ENCODE assay signal across 19 cellular contexts in genomic region chrX:118189628-118190027, GRCh38.
DNase-seq lines count a peak whose midpoint lies in the region; ATAC-seq and TF ChIP-seq lines count a peak whose summit lies in the region.
"Had no signal": no experiment of that assay in that cellular context is flagged by ENCODE, and none has a peak within 500 bp of the region (broad histone marks: within the 10 kb centered on the region; RNA-seq: fewer than 3 reads in every experiment).

No MANE protein-coding gene starts in this region.

- no peak overlapping the region for H3K9ac ChIP-seq in BLaER1 treated with 17β-estradiol and CSF1 and Interleukin-3, amounts not matched to agents 10 nM and 100 nM
- no peak overlapping the region for H3K9ac ChIP-seq in KMS-11
- no peak overlapping the region for H3K9ac ChIP-seq in endodermal cell (ENCODE audit: extremely low read depth, low read length, poor library complexity, severe bottlenecking)
- H3K9ac ChIP-seq: parathyroid adenoma had no signal

- no peak overlapping the region for H3K27ac ChIP-seq in BLaER1 treated with 17β-estradiol and CSF1 and Interleukin-3, amounts not matched to agents 10 nM and 100 nM
- H3K27ac ChIP-seq in KMS-11 (no peak overlapping the region), endodermal cell (ENCODE audit: low read depth, low read length) (no peak overlapping the region)
- H3K27ac ChIP-seq: left lung, parathyroid adenoma had no signal

- no peaks in the 10 kb centered on the region for H3K4me1 Mint-ChIP-seq in endodermal cell
- no peaks in the 10 kb centered on the region for H3K4me1 Mint-ChIP-seq in stimulated activated naive CD8-positive, alpha-beta T cell treated with anti-CD3 and anti-CD28 coated beads, Interleukin-15, amount 100 ng/mL, for 72 hours
- H3K4me1 Mint-ChIP-seq: activated CD8-positive, alpha-beta memory T cell treated with anti-CD3 and anti-CD28 coated beads, Interleukin-2, amount 10 ng/mL, durations not matched to agents 7 days and 5 days had no signal

- H3K36me3 ChIP-seq in BLaER1 treated with 17β-estradiol and CSF1 and Interleukin-3, amounts not matched to agents 10 nM and 100 nM: no peaks in the 10 kb centered on the region
- no peaks in the 10 kb centered on the region for H3K36me3 ChIP-seq in KMS-11 (ENCODE audit: insufficient read depth)
- H3K36me3 ChIP-seq in endodermal cell (ENCODE audit: control insufficient read depth, insufficient read depth, low read length): no peaks in the 10 kb centered on the region
- H3K36me3 ChIP-seq: left lung had no signal

- no peaks in the 10 kb centered on the region for H4K20me1 ChIP-seq in BLaER1 treated with 17β-estradiol and CSF1 and Interleukin-3, amounts not matched to agents 10 nM and 100 nM
- no peaks in the 10 kb centered on the region for H4K20me1 ChIP-seq in KMS-11 (ENCODE audit: insufficient read depth)

- H3K36me3 Mint-ChIP-seq in endodermal cell (ENCODE audit: low read depth): no peaks in the 10 kb centered on the region
- H3K36me3 Mint-ChIP-seq: activated CD8-positive, alpha-beta memory T cell treated with anti-CD3 and anti-CD28 coated beads, Interleukin-2, amount 10 ng/mL, durations not matched to agents 7 days and 5 days had no signal

- H3K4me1 ChIP-seq in BLaER1 treated with 17β-estradiol and CSF1 and Interleukin-3, amounts not matched to agents 10 nM and 100 nM: peaks cover 0 to 32% (median 23%) of the 10 kb centered on the region in 10 experiments; a peak in 15 of 20 replicates
- peaks cover 14% of the 10 kb centered on the region for H3K4me1 ChIP-seq in KMS-11 (ENCODE audit: low read depth, poor library complexity, severe bottlenecking)
- no peaks in the 10 kb centered on the region for H3K4me1 ChIP-seq in endodermal cell (ENCODE audit: control insufficient read depth, insufficient read depth, low read length)
- H3K4me1 ChIP-seq: left lung, parathyroid adenoma had no signal

- WGBS in endodermal cell (ENCODE audit: insufficient coverage in 1 of 2, insufficient read length in 1 of 2), 2 experiments: 74% methylated on average over 3 of the region's 3 CpGs; no CpG with 5 or more reads in 1 of the 2 experiments

- H2AFZ ChIP-seq in KMS-11 (ENCODE audit: low read depth): peak overlapping the region; percentile 38; the same call in 1 of the 2 replicates
- H2AFZ ChIP-seq: parathyroid adenoma had no signal

- no peaks in the 10 kb centered on the region for H3K27me3 Mint-ChIP-seq in endodermal cell (ENCODE audit: insufficient read depth)
- H3K27me3 Mint-ChIP-seq in stimulated activated naive CD8-positive, alpha-beta T cell treated with anti-CD3 and anti-CD28 coated beads, Interleukin-15, amount 100 ng/mL, for 72 hours: no peaks in the 10 kb centered on the region
- H3K27me3 Mint-ChIP-seq: activated CD8-positive, alpha-beta memory T cell treated with anti-CD3 and anti-CD28 coated beads, Interleukin-2, amount 10 ng/mL, durations not matched to agents 7 days and 5 days had no signal

- H3K4me3 ChIP-seq in BLaER1 treated with 17β-estradiol and CSF1 and Interleukin-3, amounts not matched to agents 10 nM and 100 nM: no peak overlapping the region
- H3K4me3 ChIP-seq in KMS-11 (IDR thresholded peaks at IDR 0.05; ENCODE audit: insufficient read depth, low read depth, low read length): no peak overlapping the region
- no peak overlapping the region for H3K4me3 ChIP-seq in endodermal cell (ENCODE audit: low read length)
- H3K4me3 ChIP-seq: K562, left lung had no signal

- peaks cover 0 to 5% (median 0%) of the 10 kb centered on the region in 11 experiments; a peak in 1 of 22 replicates for H3K27me3 ChIP-seq in BLaER1 treated with 17β-estradiol and CSF1 and Interleukin-3, amounts not matched to agents 10 nM and 100 nM
- H3K27me3 ChIP-seq in KMS-11 (ENCODE audit: insufficient read depth, low read depth) (no peaks in the 10 kb centered on the region), endodermal cell (ENCODE audit: control insufficient read depth, insufficient read depth, low read length, poor library complexity, severe bottlenecking) (no peaks in the 10 kb centered on the region)
- H3K27me3 ChIP-seq: left lung had no signal

- DNase-seq in NCI-H345 treated with DMSO at 0.1 percent for 48 hours (lab: John Stamatoyannopoulos, UW; ENCODE audit: unreplicated experiment) (peak; percentile 61), endodermal cell (peak; percentile 44), dermis blood vessel endothelial cell (no peak)
- no peak for DNase-seq in stimulated activated naive CD8-positive, alpha-beta T cell treated with anti-CD3 and anti-CD28 coated beads, Interleukin-15, amount 100 ng/mL, for 72 hours
- DNase-seq: activated CD4-positive, CD25-positive, alpha-beta regulatory T cell; activated CD8-positive, alpha-beta memory T cell treated with anti-CD3 and anti-CD28 coated beads, Interleukin-2, amount 10 ng/mL, durations not matched to agents 7 days and 5 days; activated gamma-delta T cell; left lung; NCI-H1105; NK-92 treated with Interleukin-12 subunit alpha and Interleukin-12 subunit beta, amount 100 ng/mL, for 24 hours; stimulated activated CD4-positive, alpha-beta T cell treated with anti-CD3 and anti-CD28 coated beads, Interleukin-4, amount 100 ng/mL, for 24 hours; stimulated activated CD8-positive, alpha-beta memory T cell treated with anti-CD3 and anti-CD28 coated beads, Interleukin-4, amount 100 ng/mL, for 48 hours; T-helper 2 cell had no signal

- no peak overlapping the region for H3K27ac Mint-ChIP-seq in endodermal cell
- peak overlapping the region in 1 of 2 donors; percentile 9 for H3K27ac Mint-ChIP-seq in stimulated activated naive CD8-positive, alpha-beta T cell treated with anti-CD3 and anti-CD28 coated beads, Interleukin-15, amount 100 ng/mL, for 72 hours
- H3K27ac Mint-ChIP-seq: activated CD8-positive, alpha-beta memory T cell treated with anti-CD3 and anti-CD28 coated beads, Interleukin-2, amount 10 ng/mL, durations not matched to agents 7 days and 5 days had no signal

- no peaks in the 10 kb centered on the region for H3K79me2 ChIP-seq in KMS-11 (ENCODE audit: insufficient read depth, low read depth)
- H3K79me2 ChIP-seq: parathyroid adenoma had no signal

- H3K9me3 Mint-ChIP-seq in endodermal cell: peaks cover 30% of the 10 kb centered on the region
- H3K9me3 Mint-ChIP-seq in stimulated activated naive CD8-positive, alpha-beta T cell treated with anti-CD3 and anti-CD28 coated beads, Interleukin-15, amount 100 ng/mL, for 72 hours: no peaks in the 10 kb centered on the region

- no peak for ATAC-seq in stimulated activated naive CD8-positive, alpha-beta T cell treated with anti-CD3 and anti-CD28 coated beads, Interleukin-15, amount 100 ng/mL, for 72 hours
- ATAC-seq in GM18498 (IDR thresholded peaks at IDR 0.05; ENCODE audit: unreplicated experiment) (no peak), HG02588 (IDR thresholded peaks at IDR 0.05; ENCODE audit: unreplicated experiment) (no peak)
- ATAC-seq: activated CD8-positive, alpha-beta memory T cell treated with anti-CD3 and anti-CD28 coated beads, Interleukin-2, amount 10 ng/mL, durations not matched to agents 7 days and 5 days; K562; left lung had no signal

- no peak overlapping the region for H3K4me3 Mint-ChIP-seq in endodermal cell
- no peak overlapping the region for H3K4me3 Mint-ChIP-seq in stimulated activated naive CD8-positive, alpha-beta T cell treated with anti-CD3 and anti-CD28 coated beads, Interleukin-15, amount 100 ng/mL, for 72 hours
- H3K4me3 Mint-ChIP-seq: activated CD8-positive, alpha-beta memory T cell treated with anti-CD3 and anti-CD28 coated beads, Interleukin-2, amount 10 ng/mL, durations not matched to agents 7 days and 5 days had no signal

- H3K9me3 ChIP-seq in BLaER1 treated with 17β-estradiol and CSF1 and Interleukin-3, amounts not matched to agents 10 nM and 100 nM (replicated peaks in 1 of 11): peaks cover 0 to 7% (median 0%) of the 10 kb centered on the region in 11 experiments; a peak in 4 of 22 replicates
- H3K9me3 ChIP-seq in endodermal cell (ENCODE audit: control insufficient read depth, low read length): no peaks in the 10 kb centered on the region
- H3K9me3 ChIP-seq: left lung had no signal

- TF ChIP-seq CTCF in KMS-11 (conservative IDR thresholded peaks at IDR 0.05; ENCODE audit: low read depth, low read length) (no peak), endodermal cell (conservative IDR thresholded peaks at IDR 0.05) (no peak)

- peak overlapping the region in 8 of 11 experiments; percentile 39 to 81 (median 57); a peak in 13 of 22 replicates for H3K4me2 ChIP-seq in BLaER1 treated with 17β-estradiol and CSF1 and Interleukin-3, amounts not matched to agents 10 nM and 100 nM
- no peak overlapping the region for H3K4me2 ChIP-seq in KMS-11

Comparison
In these comparisons a context has a peak if more than half of its experiments do, and no peak if none do; other contexts are left out.
1. DNase-seq: peak in NCI-H345 treated with DMSO at 0.1 percent for 48 hours (single experiment) and endodermal cell (single experiment); none in stimulated activated naive CD8-positive, alpha-beta T cell treated with anti-CD3 and anti-CD28 coated beads, Interleukin-15, amount 100 ng/mL, for 72 hours (0 of 2) and dermis blood vessel endothelial cell (single experiment).